In the genomic region with DNA sequence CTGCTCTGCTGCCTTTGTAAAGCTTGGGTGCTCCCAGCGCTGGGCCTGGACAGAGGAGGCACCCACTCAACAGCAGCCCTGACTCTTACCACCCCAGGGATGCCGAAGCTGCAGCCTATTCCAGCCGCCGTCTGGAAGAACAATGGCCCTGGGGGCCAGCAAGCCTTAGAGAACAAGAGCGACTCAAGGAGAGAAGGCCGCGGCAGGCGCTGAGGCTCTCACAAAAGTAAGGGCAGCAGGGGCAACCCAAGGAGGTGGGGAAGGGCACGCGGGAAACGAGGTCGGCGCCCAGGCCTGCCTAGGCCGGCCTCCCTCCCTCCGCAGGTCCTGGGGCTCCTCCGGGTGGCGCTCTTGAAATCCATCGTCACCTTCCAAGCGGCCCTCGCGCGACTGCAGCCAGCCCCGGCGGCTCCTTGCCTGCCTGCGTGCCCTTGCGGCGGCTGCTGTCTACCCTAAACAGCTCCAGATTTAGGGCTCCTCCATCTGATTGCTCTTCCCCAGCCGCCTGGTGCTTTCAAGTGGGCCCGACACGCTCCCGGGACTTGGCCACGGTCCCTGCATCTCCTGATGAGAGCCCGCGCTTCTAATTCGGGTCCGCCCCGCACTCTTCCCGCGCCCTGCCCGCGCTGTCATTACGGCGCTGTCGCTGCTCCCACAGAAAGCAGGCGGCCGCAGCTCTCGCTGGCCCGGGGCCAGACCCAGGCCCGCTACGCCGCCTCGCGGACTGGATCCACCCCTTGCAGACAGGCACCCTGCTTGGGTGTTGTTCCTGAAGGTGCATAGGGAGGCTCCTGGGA, we compare ENCODE assay signal across 9 cellular contexts.
A peak's percentile ranks its signal among the peaks of the same experiment; 100 is the strongest.
DNase-seq lines count a peak whose midpoint lies in the region; TF ChIP-seq lines count a peak whose summit lies in the region.
"Had no signal": no experiment of that assay in that cellular context is flagged by ENCODE, and none has a peak within 500 bp of the region (broad histone marks: within the 10 kb centered on the region; RNA-seq: fewer than 3 reads in every experiment).

No MANE protein-coding gene starts in this region.

- no peak overlapping the region for H3K27ac Mint-ChIP-seq in nephron

- no peak for TF ChIP-seq CTCF in fibroblast of mammary gland (conservative IDR thresholded peaks at IDR 0.05; ENCODE audit: control insufficient read depth, insufficient read depth, low read depth, low read length)
- TF ChIP-seq CTCF in nephron (IDR thresholded peaks at IDR 0.05; ENCODE audit: unreplicated experiment in 3 of 3): peak in 1 of 3 experiments; percentile 21

- no peak overlapping the region for H3K27ac ChIP-seq in ACC112 (ENCODE audit: low read depth, low read length)
- H3K27ac ChIP-seq: RWPE1 had no signal

- no peaks in the 10 kb centered on the region for H3K4me1 ChIP-seq in ACC112 (ENCODE audit: control insufficient read depth, insufficient read depth, low read length, unreplicated experiment)

- no peaks in the 10 kb centered on the region for H3K79me2 ChIP-seq in ACC112 (ENCODE audit: control insufficient read depth, insufficient read depth, low read length, unreplicated experiment)

- peaks cover 37% of the 10 kb centered on the region for H3K4me1 Mint-ChIP-seq in nephron

- H3K27me3 ChIP-seq in ACC112 (ENCODE audit: insufficient read depth, low read length): no peaks in the 10 kb centered on the region

- H3K27me3 Mint-ChIP-seq in nephron (ENCODE audit: low read depth): no peaks in the 10 kb centered on the region

- H3K36me3 Mint-ChIP-seq in nephron (ENCODE audit: low read depth): no peaks in the 10 kb centered on the region

- peaks cover 8% of the 10 kb centered on the region for H3K9me3 Mint-ChIP-seq in nephron

- H2AFZ ChIP-seq in ACC112 (ENCODE audit: low read length, unreplicated experiment): no peak overlapping the region

- peak overlapping the region; percentile 76 to 82 (median 80) for H3K4me3 Mint-ChIP-seq in nephron

- H3K36me3 ChIP-seq in ACC112 (ENCODE audit: insufficient read depth, low read length): no peaks in the 10 kb centered on the region

- peak overlapping the region; percentile 61 for H3K4me3 ChIP-seq in ACC112 (ENCODE audit: low read depth, low read length)
- peak overlapping the region; percentile 3 for H3K4me3 ChIP-seq in fibroblast of mammary gland (ENCODE audit: control insufficient read depth, low read depth, low read length)

- peak; percentile 63 for DNase-seq in NCI-H2227 (lab: John Stamatoyannopoulos, UW; ENCODE audit: unreplicated experiment)
- peak; percentile 14 for DNase-seq in fibroblast of mammary gland (ENCODE audit: low read depth)
- DNase-seq in A172 (ENCODE audit: low spot score): no peak
- no peak for DNase-seq in activated effector memory CD4-positive, alpha-beta T cell treated with anti-CD3 and anti-CD28 coated beads, Interleukin-2, amount 50 U/mL, for 16 hours
- DNase-seq in GOT3 (lab: John Stamatoyannopoulos, UW): no peak
- no peak for DNase-seq in HCEC 1CT

Comparison
In these comparisons a context has a peak if more than half of its experiments do, and no peak if none do; other contexts are left out.
1. DNase-seq: peak in NCI-H2227 (single experiment) and fibroblast of mammary gland (single experiment); none in A172 (single experiment), activated effector memory CD4-positive, alpha-beta T cell treated with anti-CD3 and anti-CD28 coated beads, Interleukin-2, amount 50 U/mL, for 16 hours (single experiment), GOT3 (single experiment) and HCEC 1CT (single experiment).